Comparison of ENCODE assay signal across 8 cellular contexts in the genomic region with DNA sequence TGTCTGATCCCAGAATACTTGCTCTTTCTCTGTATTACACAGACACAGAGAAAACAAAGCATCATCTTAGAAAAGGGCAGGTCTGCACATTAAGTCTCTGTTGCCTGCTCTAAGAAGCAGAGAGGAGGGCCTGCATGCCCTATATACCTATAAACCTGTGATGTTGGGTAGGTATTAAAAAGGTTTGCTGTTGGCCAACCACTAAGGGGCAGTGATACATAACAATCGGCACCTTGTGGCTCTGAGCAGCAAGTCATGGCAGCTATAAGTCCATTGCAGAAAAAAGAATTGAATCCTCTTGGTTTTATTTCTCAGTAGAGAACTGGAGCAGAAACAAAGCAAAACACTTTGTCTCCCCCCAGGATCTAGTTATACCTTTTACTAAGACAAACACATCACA.
DNase-seq lines count a peak whose midpoint lies in the region; TF ChIP-seq lines count a peak whose summit lies in the region.

No MANE protein-coding gene starts in this region.

- TF ChIP-seq POLR2A in erythroblast (IDR thresholded peaks at IDR 0.05; ENCODE audit: low read length): no peak

- H3K36me3 ChIP-seq in effector memory CD4-positive, alpha-beta T cell (ENCODE audit: control insufficient read depth, insufficient read depth, low read length): no peaks in the 10 kb centered on the region

- no peaks in the 10 kb centered on the region for H3K27me3 ChIP-seq in effector memory CD4-positive, alpha-beta T cell (replicated peaks; ENCODE audit: control insufficient read depth, insufficient read depth, low read length, poor library complexity, severe bottlenecking)

- DNase-seq in DMS53 treated with DMSO at 0.1 percent for 48 hours (lab: John Stamatoyannopoulos, UW; ENCODE audit: unreplicated experiment) (peak; percentile 78), NCI-H510A treated with DMSO at 0.1 percent for 48 hours (lab: John Stamatoyannopoulos, UW) (peak; percentile 15), dermis blood vessel endothelial cell (peak; percentile 1), mucosa of gallbladder (ENCODE audit: low spot score) (peak; percentile 13), erythroblast (lab: John Stamatoyannopoulos, UW) (no peak), NCI-H187 (lab: John Stamatoyannopoulos, UW) (no peak), CD1c-positive myeloid dendritic cell (ENCODE audit: extremely low spot score) (no peak)
- no peak for DNase-seq in effector memory CD4-positive, alpha-beta T cell

- no peak overlapping the region for H3K27ac ChIP-seq in effector memory CD4-positive, alpha-beta T cell (ENCODE audit: insufficient read depth, low read length, poor library complexity, severe bottlenecking)

- H3K9me3 ChIP-seq in effector memory CD4-positive, alpha-beta T cell (ENCODE audit: control insufficient read depth, low read length): no peaks in the 10 kb centered on the region

- no peak overlapping the region for H3K4me3 ChIP-seq in effector memory CD4-positive, alpha-beta T cell (ENCODE audit: insufficient read depth, low read depth, low read length, poor library complexity, severe bottlenecking)

- H3K4me1 ChIP-seq in effector memory CD4-positive, alpha-beta T cell (ENCODE audit: control insufficient read depth, insufficient read depth, low read length, poor library complexity, severe bottlenecking): no peaks in the 10 kb centered on the region

Comparison
In these comparisons a context has a peak if more than half of its experiments do, and no peak if none do; other contexts are left out.
1. DNase-seq: peak in DMS53 treated with DMSO at 0.1 percent for 48 hours (single experiment), NCI-H510A treated with DMSO at 0.1 percent for 48 hours (single experiment), dermis blood vessel endothelial cell (single experiment) and mucosa of gallbladder (single experiment); none in erythroblast (0 of 2), NCI-H187 (0 of 2), CD1c-positive myeloid dendritic cell (single experiment) and effector memory CD4-positive, alpha-beta T cell (0 of 3).